In genomic region chr4:33065749-33066148, GRCh38 we compare ENCODE assay signal across 22 cellular contexts.
"Had no signal": no experiment of that assay in that cellular context is flagged by ENCODE, and none has a peak within 500 bp of the region (broad histone marks: within the 10 kb centered on the region; RNA-seq: fewer than 3 reads in every experiment).

No MANE protein-coding gene starts in this region.

- H3K9me3 ChIP-seq: MG63, Peyer's patch, SJCRH30 had no signal

- ATAC-seq: HepG2, PC-3, Right ventricle myocardium inferior had no signal

- DNase-seq: IMR-90; Karpas-422; KG1; MG63; NCI-H1092 treated with DMSO at 0.1 percent for 48 hours; NCI-H1436; NCI-H187; NCI-H2029; NCI-H2081 treated with DMSO at 0.1 percent for 48 hours; NCI-H2171; NCI-H226; NCI-H446; NCI-H510A; NCI-H524 treated with DMSO at 0.1 percent for 48 hours; NCI-H774; NK-92 treated with Interleukin-12 subunit alpha and Interleukin-12 subunit beta, amount 100 ng/mL, for 24 hours; PC-3; Peyer's patch; SHP77 treated with DMSO at 0.1 percent for 48 hours; SJCRH30 had no signal

- H3K36me3 ChIP-seq: MG63, Peyer's patch, SJCRH30 had no signal

- H3K27me3 ChIP-seq: MG63, Peyer's patch, SJCRH30 had no signal

- H3K27ac ChIP-seq: Peyer's patch, SJCRH30 had no signal

- H3K4me3 ChIP-seq: MG63, Peyer's patch, SJCRH30 had no signal

- H3K4me1 ChIP-seq: Peyer's patch, SJCRH30 had no signal
